In genomic region chrY:19869281-19869680, GRCh38 we compare ENCODE assay signal across 21 cellular contexts.
DNase-seq lines count a peak whose midpoint lies in the region; ATAC-seq and TF ChIP-seq lines count a peak whose summit lies in the region.
"Had no signal": no experiment of that assay in that cellular context is flagged by ENCODE, and none has a peak within 500 bp of the region (broad histone marks: within the 10 kb centered on the region; RNA-seq: fewer than 3 reads in every experiment).

No MANE protein-coding gene starts in this region.

- H3K4me3 Mint-ChIP-seq in activated naive CD4-positive, alpha-beta T cell treated with anti-CD3 and anti-CD28 coated beads for 36 hours, result peak overlapping the region; percentile 24
- peak overlapping the region; percentile 23 for H3K4me3 Mint-ChIP-seq in activated CD4-positive, alpha-beta memory T cell treated with anti-CD3 and anti-CD28 coated beads for 36 hours
- no peak overlapping the region for H3K4me3 Mint-ChIP-seq in CD8-positive, alpha-beta memory T cell
- H3K4me3 Mint-ChIP-seq: type B pancreatic cell had no signal

- no peak overlapping the region for H3K4me3 ChIP-seq in neutrophil (ENCODE audit: low read depth in 1 of 2, low read length in 1 of 2)
- no peak overlapping the region for H3K4me3 ChIP-seq in CD8-positive, alpha-beta memory T cell (ENCODE audit: low read length)
- H3K4me3 ChIP-seq: colonic mucosa, gastroesophageal sphincter had no signal

- no peak for TF ChIP-seq CTCF in neutrophil (IDR thresholded peaks at IDR 0.05)

- ATAC-seq in HG03097 (IDR thresholded peaks at IDR 0.05; ENCODE audit: low FRiP score, unreplicated experiment), result no peak
- ATAC-seq: gastroesophageal sphincter; stimulated activated naive B cell treated with anti-CD40 and anti-IgM and Interleukin-4, amounts not matched to agents 10 μg/mL and 1 μg/mL and 100 μg/mL, for 72 hours had no signal

- peak overlapping the region; percentile 22 for H3K27ac Mint-ChIP-seq in activated naive CD4-positive, alpha-beta T cell treated with anti-CD3 and anti-CD28 coated beads for 36 hours
- H3K27ac Mint-ChIP-seq in activated CD4-positive, alpha-beta memory T cell treated with anti-CD3 and anti-CD28 coated beads for 36 hours, result no peak overlapping the region
- H3K27ac Mint-ChIP-seq in CD8-positive, alpha-beta memory T cell, result no peak overlapping the region
- H3K27ac Mint-ChIP-seq: stimulated activated naive B cell treated with anti-CD40 and anti-IgM and Interleukin-4, amounts not matched to agents 10 μg/mL and 1 μg/mL and 100 μg/mL, for 72 hours; type B pancreatic cell had no signal

- H3K4me1 ChIP-seq in neutrophil (ENCODE audit: control insufficient read depth in 1 of 2, insufficient read depth in 1 of 2, low read depth in 1 of 2, low read length in 1 of 2), result no peaks in the 10 kb centered on the region
- no peaks in the 10 kb centered on the region for H3K4me1 ChIP-seq in CD8-positive, alpha-beta memory T cell (ENCODE audit: insufficient read depth, low read length)
- H3K4me1 ChIP-seq: breast epithelium, colonic mucosa, gastroesophageal sphincter had no signal

- POLR2A ChIA-PET in activated CD4-positive, alpha-beta memory T cell treated with anti-CD3 and anti-CD28 coated beads for 36 hours (lab: Charles Lee), result no interaction called here
- POLR2A ChIA-PET in CD8-positive, alpha-beta memory T cell (lab: Charles Lee), result no interaction called here

- intact Hi-C loops in activated naive CD4-positive, alpha-beta T cell treated with anti-CD3 and anti-CD28 coated beads for 36 hours (cut with micrococcal nuclease), result no loop called here
- intact Hi-C loops in activated CD4-positive, alpha-beta memory T cell treated with anti-CD3 and anti-CD28 coated beads for 36 hours (cut with micrococcal nuclease), result no loop called here

- peaks cover 2% of the 10 kb centered on the region for H3K27me3 Mint-ChIP-seq in activated naive CD4-positive, alpha-beta T cell treated with anti-CD3 and anti-CD28 coated beads for 36 hours (ENCODE audit: low read depth)
- H3K27me3 Mint-ChIP-seq in activated CD4-positive, alpha-beta memory T cell treated with anti-CD3 and anti-CD28 coated beads for 36 hours, result no peaks in the 10 kb centered on the region
- H3K27me3 Mint-ChIP-seq in CD8-positive, alpha-beta memory T cell, result peaks cover 0 to 6% of the 10 kb centered on the region in 2 donors
- H3K27me3 Mint-ChIP-seq: stimulated activated naive B cell treated with anti-CD40 and anti-IgM and Interleukin-4, amounts not matched to agents 10 μg/mL and 1 μg/mL and 100 μg/mL, for 72 hours; type B pancreatic cell had no signal

- H3K9me3 Mint-ChIP-seq in activated naive CD4-positive, alpha-beta T cell treated with anti-CD3 and anti-CD28 coated beads for 36 hours, result no peaks in the 10 kb centered on the region
- no peaks in the 10 kb centered on the region for H3K9me3 Mint-ChIP-seq in activated CD4-positive, alpha-beta memory T cell treated with anti-CD3 and anti-CD28 coated beads for 36 hours
- no peaks in the 10 kb centered on the region for H3K9me3 Mint-ChIP-seq in CD8-positive, alpha-beta memory T cell
- H3K9me3 Mint-ChIP-seq: stimulated activated naive B cell treated with anti-CD40 and anti-IgM and Interleukin-4, amounts not matched to agents 10 μg/mL and 1 μg/mL and 100 μg/mL, for 72 hours; type B pancreatic cell had no signal

- no peaks in the 10 kb centered on the region for H3K27me3 ChIP-seq in neutrophil
- no peaks in the 10 kb centered on the region for H3K27me3 ChIP-seq in CD8-positive, alpha-beta memory T cell (ENCODE audit: insufficient read depth, low read length, poor library complexity, severe bottlenecking)
- H3K27me3 ChIP-seq: breast epithelium, colonic mucosa, gastroesophageal sphincter had no signal

- H3K9me3 ChIP-seq in neutrophil, result no peaks in the 10 kb centered on the region
- no peaks in the 10 kb centered on the region for H3K9me3 ChIP-seq in CD8-positive, alpha-beta memory T cell (ENCODE audit: low read length)
- H3K9me3 ChIP-seq: breast epithelium, colonic mucosa, gastroesophageal sphincter had no signal

- no peaks in the 10 kb centered on the region for H3K36me3 Mint-ChIP-seq in activated naive CD4-positive, alpha-beta T cell treated with anti-CD3 and anti-CD28 coated beads for 36 hours (ENCODE audit: low read depth)
- no peaks in the 10 kb centered on the region for H3K36me3 Mint-ChIP-seq in activated CD4-positive, alpha-beta memory T cell treated with anti-CD3 and anti-CD28 coated beads for 36 hours
- H3K36me3 Mint-ChIP-seq in CD8-positive, alpha-beta memory T cell, result no peaks in the 10 kb centered on the region
- H3K36me3 Mint-ChIP-seq: stimulated activated naive B cell treated with anti-CD40 and anti-IgM and Interleukin-4, amounts not matched to agents 10 μg/mL and 1 μg/mL and 100 μg/mL, for 72 hours; type B pancreatic cell had no signal

- no peaks in the 10 kb centered on the region for H3K4me1 Mint-ChIP-seq in activated naive CD4-positive, alpha-beta T cell treated with anti-CD3 and anti-CD28 coated beads for 36 hours (ENCODE audit: low read depth)
- no peaks in the 10 kb centered on the region for H3K4me1 Mint-ChIP-seq in activated CD4-positive, alpha-beta memory T cell treated with anti-CD3 and anti-CD28 coated beads for 36 hours (ENCODE audit: low read depth)
- no peaks in the 10 kb centered on the region for H3K4me1 Mint-ChIP-seq in CD8-positive, alpha-beta memory T cell
- H3K4me1 Mint-ChIP-seq: stimulated activated naive B cell treated with anti-CD40 and anti-IgM and Interleukin-4, amounts not matched to agents 10 μg/mL and 1 μg/mL and 100 μg/mL, for 72 hours had no signal

- DNase-seq in activated naive CD4-positive, alpha-beta T cell treated with anti-CD3 and anti-CD28 coated beads for 36 hours, result no peak
- no peak for DNase-seq in activated naive CD4-positive, alpha-beta T cell (lab: John Stamatoyannopoulos, UW)
- peak; percentile 5 for DNase-seq in H4 (ENCODE audit: low spot score)
- DNase-seq in activated CD4-positive, alpha-beta memory T cell treated with anti-CD3 and anti-CD28 coated beads for 36 hours, result no peak
- DNase-seq in CD8-positive, alpha-beta memory T cell, result no peak
- no peak for DNase-seq in activated CD4-positive, CD25-positive, alpha-beta regulatory T cell (lab: John Stamatoyannopoulos, UW)
- DNase-seq: activated CD4-positive, alpha-beta T cell treated with anti-CD3 and anti-CD28 coated beads for 1 hour; amniotic stem cell; C1 segment of cervical spinal cord; colonic mucosa; NCI-H1694; NCI-H2171 treated with DMSO at 0.1 percent for 48 hours; NCI-H526 treated with DMSO at 0.1 percent for 48 hours; small intestine; stimulated activated CD4-positive, alpha-beta T cell treated with anti-CD3 and anti-CD28 coated beads, Interleukin-2, amount 100 ng/mL, for 24 hours; stimulated activated naive B cell treated with anti-CD40 and anti-IgM and Interleukin-4, amounts not matched to agents 10 μg/mL and 1 μg/mL and 100 μg/mL, for 72 hours had no signal

- CTCF ChIA-PET in activated naive CD4-positive, alpha-beta T cell treated with anti-CD3 and anti-CD28 coated beads for 36 hours (lab: Charles Lee), result no interaction called here
- CTCF ChIA-PET in activated CD4-positive, alpha-beta memory T cell treated with anti-CD3 and anti-CD28 coated beads for 36 hours (lab: Charles Lee), result no interaction called here
- CTCF ChIA-PET in CD8-positive, alpha-beta memory T cell (lab: Charles Lee), result no interaction called here

- no peaks in the 10 kb centered on the region for H3K36me3 ChIP-seq in neutrophil
- H3K36me3 ChIP-seq in CD8-positive, alpha-beta memory T cell (ENCODE audit: insufficient read depth, low read length), result no peaks in the 10 kb centered on the region
- H3K36me3 ChIP-seq: breast epithelium, colonic mucosa, gastroesophageal sphincter had no signal

- peak overlapping the region; percentile 27 for H3K27ac ChIP-seq in neutrophil
- H3K27ac ChIP-seq in CD8-positive, alpha-beta memory T cell (ENCODE audit: low read depth, low read length), result no peak overlapping the region
- H3K27ac ChIP-seq: breast epithelium, colonic mucosa, gastroesophageal sphincter had no signal

Comparison
In these comparisons a context has a peak if more than half of its experiments do, and no peak if none do; other contexts are left out.
1. H3K4me3 Mint-ChIP-seq: peak in activated naive CD4-positive, alpha-beta T cell treated with anti-CD3 and anti-CD28 coated beads for 36 hours (single experiment) and activated CD4-positive, alpha-beta memory T cell treated with anti-CD3 and anti-CD28 coated beads for 36 hours (single experiment); none in CD8-positive, alpha-beta memory T cell (0 of 7).